11 cellular contexts compared by ENCODE assay signal in genomic region chr17:8924595-8924994, GRCh38. TPM values are rescaled to one million over a fixed set of nuclear protein-coding genes. Genes with fewer than 3 reads are reported as not detected.
DNase-seq lines count a peak whose midpoint lies in the region; ATAC-seq and TF ChIP-seq lines count a peak whose summit lies in the region.
"Had no signal": no experiment of that assay in that cellular context is flagged by ENCODE, and none has a peak within 500 bp of the region (broad histone marks: within the 10 kb centered on the region; RNA-seq: fewer than 3 reads in every experiment).

No MANE protein-coding gene starts in this region.

- H3K36me3 Mint-ChIP-seq in activated T-cell treated with anti-CD3 and anti-CD28 coated beads, Interleukin-2, amount 50 U/mL, for 4 hours (ENCODE audit: insufficient read depth): peaks cover 32% of the 10 kb centered on the region
- H3K36me3 Mint-ChIP-seq in activated T-cell treated with anti-CD3 and anti-CD28 coated beads, Interleukin-2, amount 50 U/mL, for 24 hours (ENCODE audit: low read depth): peaks cover 31% of the 10 kb centered on the region
- peaks cover 29% of the 10 kb centered on the region for H3K36me3 Mint-ChIP-seq in stimulated activated effector memory CD8-positive, alpha-beta T cell treated with anti-CD3 and anti-CD28 coated beads, Interleukin-12 subunit alpha, Interleukin-12 subunit beta, amount 100 ng/mL, for 72 hours
- H3K36me3 Mint-ChIP-seq in chondrocyte (ENCODE audit: low read depth): peaks cover 4% of the 10 kb centered on the region

- H3K27ac Mint-ChIP-seq in activated T-cell treated with anti-CD3 and anti-CD28 coated beads, Interleukin-2, amount 50 U/mL, for 24 hours: no peak overlapping the region
- H3K27ac Mint-ChIP-seq in stimulated activated effector memory CD8-positive, alpha-beta T cell treated with anti-CD3 and anti-CD28 coated beads, Interleukin-12 subunit alpha, Interleukin-12 subunit beta, amount 100 ng/mL, for 72 hours: no peak overlapping the region
- H3K27ac Mint-ChIP-seq in chondrocyte (ENCODE audit: unreplicated experiment): no peak overlapping the region

- TF ChIP-seq CTCF in chondrocyte (IDR thresholded peaks at IDR 0.05): no peak

- no peaks in the 10 kb centered on the region for H3K27me3 Mint-ChIP-seq in activated T-cell treated with anti-CD3 and anti-CD28 coated beads, Interleukin-2, amount 50 U/mL, for 4 hours (ENCODE audit: low read depth)
- H3K27me3 Mint-ChIP-seq in activated T-cell treated with anti-CD3 and anti-CD28 coated beads, Interleukin-2, amount 50 U/mL, for 24 hours: no peaks in the 10 kb centered on the region
- H3K27me3 Mint-ChIP-seq in chondrocyte (ENCODE audit: low read depth): no peaks in the 10 kb centered on the region

- ATAC-seq in activated T-cell treated with anti-CD3 and anti-CD28 coated beads, Interleukin-2, amount 50 U/mL, for 4 hours: peak; percentile 22 to 34
- peak; percentile 77 for ATAC-seq in GM21447 (IDR thresholded peaks at IDR 0.05; ENCODE audit: unreplicated experiment)
- ATAC-seq in HG03103 (IDR thresholded peaks at IDR 0.05; ENCODE audit: low read depth, unreplicated experiment): peak; percentile 64
- ATAC-seq in stimulated activated effector memory CD8-positive, alpha-beta T cell treated with anti-CD3 and anti-CD28 coated beads, Interleukin-12 subunit alpha, Interleukin-12 subunit beta, amount 100 ng/mL, for 72 hours: peak; percentile 72
- ATAC-seq: body of pancreas had no signal

- H3K4me1 Mint-ChIP-seq in activated T-cell treated with anti-CD3 and anti-CD28 coated beads, Interleukin-2, amount 50 U/mL, for 4 hours (ENCODE audit: low read depth): peaks cover 30% of the 10 kb centered on the region
- peaks cover 32% of the 10 kb centered on the region for H3K4me1 Mint-ChIP-seq in activated T-cell treated with anti-CD3 and anti-CD28 coated beads, Interleukin-2, amount 50 U/mL, for 24 hours (ENCODE audit: low read depth)
- peaks cover 24% of the 10 kb centered on the region for H3K4me1 Mint-ChIP-seq in stimulated activated effector memory CD8-positive, alpha-beta T cell treated with anti-CD3 and anti-CD28 coated beads, Interleukin-12 subunit alpha, Interleukin-12 subunit beta, amount 100 ng/mL, for 72 hours
- peaks cover 22% of the 10 kb centered on the region for H3K4me1 Mint-ChIP-seq in chondrocyte (ENCODE audit: low read depth)

- DNase-seq in activated T-cell treated with anti-CD3 and anti-CD28 coated beads, Interleukin-2, amount 50 U/mL, for 4 hours: no peak
- DNase-seq in activated T-cell treated with anti-CD3 and anti-CD28 coated beads, Interleukin-2, amount 50 U/mL, for 24 hours: no peak
- no peak for DNase-seq in stimulated activated effector memory CD8-positive, alpha-beta T cell treated with anti-CD3 and anti-CD28 coated beads, Interleukin-12 subunit alpha, Interleukin-12 subunit beta, amount 100 ng/mL, for 72 hours (ENCODE audit: low spot score in 2 of 2)
- no peak for DNase-seq in T-helper 1 cell
- DNase-seq in activated effector memory CD4-positive, alpha-beta T cell treated with Interleukin-2 at 50 U/mL for 16 hours: no peak
- no peak for DNase-seq in chondrocyte (ENCODE audit: low spot score)
- DNase-seq: body of pancreas, DMS153 had no signal

- no peak overlapping the region for H3K4me3 Mint-ChIP-seq in activated T-cell treated with anti-CD3 and anti-CD28 coated beads, Interleukin-2, amount 50 U/mL, for 4 hours
- H3K4me3 Mint-ChIP-seq in activated T-cell treated with anti-CD3 and anti-CD28 coated beads, Interleukin-2, amount 50 U/mL, for 24 hours: no peak overlapping the region
- no peak overlapping the region for H3K4me3 Mint-ChIP-seq in stimulated activated effector memory CD8-positive, alpha-beta T cell treated with anti-CD3 and anti-CD28 coated beads, Interleukin-12 subunit alpha, Interleukin-12 subunit beta, amount 100 ng/mL, for 72 hours
- H3K4me3 Mint-ChIP-seq in chondrocyte (ENCODE audit: unreplicated experiment): no peak overlapping the region

- peaks cover 20% of the 10 kb centered on the region for H3K9me3 Mint-ChIP-seq in activated T-cell treated with anti-CD3 and anti-CD28 coated beads, Interleukin-2, amount 50 U/mL, for 4 hours
- peaks cover 16% of the 10 kb centered on the region for H3K9me3 Mint-ChIP-seq in activated T-cell treated with anti-CD3 and anti-CD28 coated beads, Interleukin-2, amount 50 U/mL, for 24 hours
- H3K9me3 Mint-ChIP-seq in stimulated activated effector memory CD8-positive, alpha-beta T cell treated with anti-CD3 and anti-CD28 coated beads, Interleukin-12 subunit alpha, Interleukin-12 subunit beta, amount 100 ng/mL, for 72 hours: peaks cover 11% of the 10 kb centered on the region
- peaks cover 21% of the 10 kb centered on the region for H3K9me3 Mint-ChIP-seq in chondrocyte (ENCODE audit: low read depth)

RNA-seq across cellular contexts. Expression of gene PIK3R5, which starts 40.9 kb away (rescaled TPM):
- total RNA-seq in activated T-cell treated with anti-CD3 and anti-CD28 coated beads, Interleukin-2, amount 50 U/mL, for 4 hours: 10 to 100 TPM in 2 of 3 donors, 1 to 10 TPM in 1; 8.4 to 17.8 (median 13.6) TPM
- total RNA-seq in chondrocyte: 0.08 TPM in 1 of 3 replicates, not detected in the others

RNA-seq across cellular contexts. Expression of gene PIK3R6, which starts 57.1 kb away (rescaled TPM):
- under 1 TPM in 2 of 3 donors, not detected in 1; 0.32 to 0.35 TPM for total RNA-seq in activated T-cell treated with anti-CD3 and anti-CD28 coated beads, Interleukin-2, amount 50 U/mL, for 4 hours
- total RNA-seq in chondrocyte: not detected in 3 replicates
- total RNA-seq: osteoblast had no signal
